In genomic region chr20:16124491-16124890, GRCh38 we compare ENCODE assay signal across 26 cellular contexts.
DNase-seq lines count a peak whose midpoint lies in the region; ATAC-seq, FAIRE-seq and TF ChIP-seq lines count a peak whose summit lies in the region.
"Had no signal": no experiment of that assay in that cellular context is flagged by ENCODE, and none has a peak within 500 bp of the region (broad histone marks: within the 10 kb centered on the region; RNA-seq: fewer than 3 reads in every experiment).

No MANE protein-coding gene starts in this region.

- in situ Hi-C loops in G401 (cut with HindIII; ENCODE audit: low sequenced_read_pairs), result no loop called here

- intact Hi-C loops in thyroid gland (cut with DNase I), result no loop called here

- DNase-seq in left lobe of liver (ENCODE audit: low spot score), result no peak
- no peak for DNase-seq in thyroid gland
- no peak for DNase-seq in G401 (ENCODE audit: low spot score)
- DNase-seq in D721Med (ENCODE audit: insufficient read length, low spot score), result no peak
- DNase-seq: 8988T; ACHN; BE2C; C1 segment of cervical spinal cord; Caco-2; Calu3; CD4-positive, CD25-positive, alpha-beta regulatory T cell; CD8-positive, alpha-beta T cell; DMS 273 treated with DMSO at 0.1 percent for 48 hours; DMS153; DMS53; DMS79; DND-41; EL; GF-D8 had no signal

- H3K36me3 ChIP-seq in liver (ENCODE audit: control insufficient read depth in 4 of 4, insufficient read depth in 3 of 4, low read depth in 1 of 4, low read length in 3 of 4) (no peaks in the 10 kb centered on the region), thyroid gland (no peaks in the 10 kb centered on the region)
- H3K36me3 ChIP-seq: BE2C, BLaER1 had no signal

- H3K27me3 ChIP-seq in liver (ENCODE audit: control insufficient read depth in 4 of 4, insufficient read depth in 4 of 4, low read length in 3 of 4) (no peaks in the 10 kb centered on the region), thyroid gland (no peaks in the 10 kb centered on the region)
- H3K27me3 ChIP-seq: BE2C, BLaER1 had no signal

- H3K4me3 ChIP-seq in liver (ENCODE audit: low read depth in 1 of 3, low read length in 3 of 3) (no peak overlapping the region), thyroid gland (replicated peaks in 1 of 3) (no peak overlapping the region)
- H3K4me3 ChIP-seq: BLaER1 had no signal

- H3K4me1 ChIP-seq in liver (ENCODE audit: control insufficient read depth in 4 of 4, insufficient read depth in 4 of 4, low read length in 3 of 4), result peaks cover 0 to 20% (median 5%) of the 10 kb centered on the region in 4 donors
- H3K4me1 ChIP-seq in thyroid gland, result peaks cover 17 to 19% of the 10 kb centered on the region in 2 donors
- H3K4me1 ChIP-seq: BE2C, Caco-2 had no signal

- no peak for TF ChIP-seq RAD21 in liver (IDR thresholded peaks at IDR 0.05)

- no peak overlapping the region for H3K9ac ChIP-seq in liver (ENCODE audit: low read depth in 1 of 2, low read length in 2 of 2)
- H3K9ac ChIP-seq: BLaER1 had no signal

- no peak for TF ChIP-seq POLR2A in thyroid gland (IDR thresholded peaks at IDR 0.05)

- H3K27ac ChIP-seq in liver (ENCODE audit: low read depth in 1 of 2, low read length in 2 of 2) (no peak overlapping the region), thyroid gland (peak overlapping the region in 2 of 3 donors; percentile 80 to 90)
- H3K27ac ChIP-seq: BLaER1 had no signal

- 48% methylated on average over 2 of the region's 2 CpGs for WGBS in liver
- WGBS in thyroid gland, 2 donors, result 94% methylated on average over 2 of the region's 2 CpGs

- H3K9me3 ChIP-seq in liver (ENCODE audit: control insufficient read depth in 4 of 4, low read length in 3 of 4) (no peaks in the 10 kb centered on the region), thyroid gland (no peaks in the 10 kb centered on the region)
- H3K9me3 ChIP-seq: BE2C, Caco-2 had no signal

- FAIRE-seq in D721Med (lab: Jason Lieb, UNC), result no peak
- FAIRE-seq: A204.1, G401.6, GM12891, GM19239 had no signal

- ATAC-seq in left lobe of liver (peak; percentile 61), GM21576 (IDR thresholded peaks at IDR 0.05; ENCODE audit: unreplicated experiment) (no peak)
- ATAC-seq: CD8-positive, alpha-beta T cell had no signal

- TF ChIP-seq CTCF in liver (IDR thresholded peaks at IDR 0.05; ENCODE audit: low read depth, low read length, missing input control), result no peak
- no peak for TF ChIP-seq CTCF in thyroid gland (IDR thresholded peaks at IDR 0.05)
- no peak for TF ChIP-seq CTCF in D721Med (IDR thresholded peaks at IDR 0.05; ENCODE audit: insufficient read depth, missing control alignments)

TF ChIP-seq in liver, 16 proteins besides CTCF, POLR2A, EP300 and RAD21:
- peak; percentile 9 for TF ChIP-seq ATF3 (IDR thresholded peaks at IDR 0.05)
- no peak for TF ChIP-seq YY1 (IDR thresholded peaks at IDR 0.05)
- TF ChIP-seq RXRA (IDR thresholded peaks at IDR 0.05), result peak; percentile 47 to 62
- no peak for TF ChIP-seq GABPA (IDR thresholded peaks at IDR 0.05 in 1 of 2, conservative IDR thresholded peaks at IDR 0.05 in 1 of 2)
- no peak for TF ChIP-seq TAF1 (conservative IDR thresholded peaks at IDR 0.05)
- no peak for TF ChIP-seq FOXA2 (IDR thresholded peaks at IDR 0.05)
- no peak for TF ChIP-seq FOXA1 (IDR thresholded peaks at IDR 0.05)
- TF ChIP-seq SP1 (IDR thresholded peaks at IDR 0.05), result no peak
- no peak for TF ChIP-seq HNF4G (IDR thresholded peaks at IDR 0.05)
- TF ChIP-seq HNF4A (conservative IDR thresholded peaks at IDR 0.05), result peak; percentile 17 to 22
- no peak for TF ChIP-seq ZBTB33 (IDR thresholded peaks at IDR 0.05)
- no peak for TF ChIP-seq JUND (IDR thresholded peaks at IDR 0.05)
- TF ChIP-seq EGR1 (IDR thresholded peaks at IDR 0.05; ENCODE audit: low read depth in 2 of 2), result no peak
- TF ChIP-seq MAX (IDR thresholded peaks at IDR 0.05), result no peak
- no peak for TF ChIP-seq REST (IDR thresholded peaks at IDR 0.05)
- TF ChIP-seq NR2F2 (IDR thresholded peaks at IDR 0.05), result no peak

Comparison
In these comparisons a context has a peak if more than half of its experiments do, and no peak if none do; other contexts are left out.
1. H3K27ac ChIP-seq: peak in thyroid gland (2 of 3); none in liver (0 of 2).